24 cellular contexts compared by ENCODE assay signal in the genomic region with DNA sequence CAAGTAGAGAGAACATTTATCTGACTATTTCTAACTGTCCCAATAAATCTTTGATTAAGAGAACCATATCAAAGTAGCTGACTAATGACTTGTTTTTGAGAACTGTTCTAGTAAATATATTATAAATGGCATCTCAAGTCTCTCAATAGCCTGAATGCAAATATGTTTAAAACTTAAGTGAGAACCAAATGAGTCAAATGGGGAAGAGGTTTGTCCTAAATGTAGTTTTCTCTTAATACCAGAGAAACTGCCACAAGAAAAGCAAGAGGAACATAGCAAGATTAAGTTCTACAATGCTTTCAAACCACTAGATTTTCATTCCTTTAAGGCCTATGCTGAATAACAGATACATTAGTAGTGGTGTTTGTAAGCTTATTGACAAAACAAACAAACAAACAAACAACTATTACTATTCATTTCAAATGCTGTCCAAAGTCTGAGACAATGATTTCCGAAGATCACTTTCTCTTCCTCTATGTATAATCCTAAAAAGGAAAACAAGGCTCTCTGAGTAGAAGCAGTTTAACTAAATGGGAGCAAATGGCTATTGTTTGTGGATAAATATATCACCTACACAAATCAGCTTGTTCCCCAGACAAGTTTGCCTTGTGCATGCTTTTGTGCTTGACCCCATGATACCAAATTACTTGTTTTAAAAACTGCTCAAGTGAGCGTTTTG.
DNase-seq lines count a peak whose midpoint lies in the region; ATAC-seq and TF ChIP-seq lines count a peak whose summit lies in the region.
"Had no signal": no experiment of that assay in that cellular context is flagged by ENCODE, and none has a peak within 500 bp of the region (broad histone marks: within the 10 kb centered on the region; RNA-seq: fewer than 3 reads in every experiment).

No MANE protein-coding gene starts in this region.

- H3K27ac ChIP-seq in coronary artery, result no peak overlapping the region
- H3K27ac ChIP-seq: brain microvascular endothelial cell, hepatocyte, uterus had no signal

- H3K4me3 ChIP-seq in coronary artery, result no peak overlapping the region
- H3K4me3 ChIP-seq: hepatocyte, lung, uterus had no signal

- DNase-seq in coronary artery (ENCODE audit: low spot score) (no peak), HuH-7.5 (ENCODE audit: low spot score) (no peak), activated gamma-delta T cell (lab: John Stamatoyannopoulos, UW) (no peak)
- DNase-seq: ACHN; activated naive CD8-positive, alpha-beta T cell treated with anti-CD3 and anti-CD28 coated beads, Interleukin-2, amount 50 U/mL, for 24 hours; brain microvascular endothelial cell; C1 segment of cervical spinal cord; GOT3; islet precursor cell; NCI-H1417; NCI-H526; nucleus accumbens; retina; SHP77; stimulated activated CD8-positive, alpha-beta memory T cell treated with anti-CD3 and anti-CD28 coated beads, Interleukin-4, amount 100 ng/mL, for 48 hours; substantia nigra; uterus had no signal

- no peak for TF ChIP-seq CTCF in coronary artery (IDR thresholded peaks at IDR 0.05)

- peak; percentile 73 for ATAC-seq in GM18508 (IDR thresholded peaks at IDR 0.05; ENCODE audit: insufficient read depth, unreplicated experiment)
- peak; percentile 59 for ATAC-seq in GM21360 (IDR thresholded peaks at IDR 0.05; ENCODE audit: unreplicated experiment)
- peak; percentile 86 for ATAC-seq in HG02870 (IDR thresholded peaks at IDR 0.05; ENCODE audit: unreplicated experiment)
- peak; percentile 69 for ATAC-seq in HG03520 (IDR thresholded peaks at IDR 0.05; ENCODE audit: unreplicated experiment)
- ATAC-seq in HG03097 (IDR thresholded peaks at IDR 0.05; ENCODE audit: low FRiP score, unreplicated experiment), result no peak
- ATAC-seq: activated naive CD8-positive, alpha-beta T cell treated with anti-CD3 and anti-CD28 coated beads, Interleukin-2, amount 50 U/mL, for 24 hours had no signal
